ENCODE assay signal across 16 cellular contexts in the genomic region with DNA sequence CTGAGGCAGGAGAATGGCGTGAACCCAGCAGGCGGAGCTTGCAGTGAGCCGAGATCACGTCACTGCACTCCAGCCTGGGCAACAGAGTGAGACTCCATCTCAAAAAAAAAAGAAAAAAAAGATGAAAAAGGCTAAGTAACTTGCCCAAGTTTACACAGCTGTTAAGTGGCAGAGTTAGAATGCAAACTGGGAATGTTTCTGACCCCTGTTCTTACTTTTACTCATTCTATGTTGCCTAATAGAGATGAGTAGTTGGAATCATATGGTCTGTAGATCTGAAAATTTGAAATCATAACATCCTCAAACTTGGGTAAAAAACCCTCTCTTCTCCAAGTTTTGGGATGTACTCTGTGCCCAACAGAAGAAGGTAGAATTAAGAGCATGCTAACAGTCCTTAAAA.
"Had no signal": no experiment of that assay in that cellular context is flagged by ENCODE, and none has a peak within 500 bp of the region (broad histone marks: within the 10 kb centered on the region; RNA-seq: fewer than 3 reads in every experiment).

No MANE protein-coding gene starts in this region.

- H3K9me3 ChIP-seq: heart left ventricle, mucosa of descending colon, neutrophil, suprapubic skin, thyroid gland had no signal

- H3K4me1 ChIP-seq: thyroid gland had no signal

- ATAC-seq: heart left ventricle; mucosa of descending colon; naive thymus-derived CD8-positive, alpha-beta T cell; sciatic nerve had no signal

- DNase-seq: effector CD4-positive, alpha-beta T cell; endodermal cell; erythroblast; heart left ventricle; hippocampal formation; mucosa of descending colon; naive thymus-derived CD8-positive, alpha-beta T cell; posterior cingulate gyrus; small intestine; stimulated activated CD4-positive, alpha-beta T cell treated with anti-CD3 and anti-CD28 coated beads, Interleukin-12 subunit alpha, Interleukin-12 subunit beta, amount 100 ng/mL, for 4 hours; stimulated activated naive CD4-positive, alpha-beta T cell; thyroid gland had no signal

- H3K27me3 ChIP-seq: heart left ventricle, neutrophil, suprapubic skin, thyroid gland had no signal

- H3K27ac ChIP-seq: coronary artery, heart left ventricle, neutrophil, suprapubic skin, thyroid gland had no signal

- H3K4me3 ChIP-seq: coronary artery, heart left ventricle, mucosa of descending colon, suprapubic skin, thyroid gland had no signal

- H3K36me3 ChIP-seq: heart left ventricle, neutrophil, suprapubic skin, thyroid gland had no signal
